10 cellular contexts compared by ENCODE assay signal in the genomic region with DNA sequence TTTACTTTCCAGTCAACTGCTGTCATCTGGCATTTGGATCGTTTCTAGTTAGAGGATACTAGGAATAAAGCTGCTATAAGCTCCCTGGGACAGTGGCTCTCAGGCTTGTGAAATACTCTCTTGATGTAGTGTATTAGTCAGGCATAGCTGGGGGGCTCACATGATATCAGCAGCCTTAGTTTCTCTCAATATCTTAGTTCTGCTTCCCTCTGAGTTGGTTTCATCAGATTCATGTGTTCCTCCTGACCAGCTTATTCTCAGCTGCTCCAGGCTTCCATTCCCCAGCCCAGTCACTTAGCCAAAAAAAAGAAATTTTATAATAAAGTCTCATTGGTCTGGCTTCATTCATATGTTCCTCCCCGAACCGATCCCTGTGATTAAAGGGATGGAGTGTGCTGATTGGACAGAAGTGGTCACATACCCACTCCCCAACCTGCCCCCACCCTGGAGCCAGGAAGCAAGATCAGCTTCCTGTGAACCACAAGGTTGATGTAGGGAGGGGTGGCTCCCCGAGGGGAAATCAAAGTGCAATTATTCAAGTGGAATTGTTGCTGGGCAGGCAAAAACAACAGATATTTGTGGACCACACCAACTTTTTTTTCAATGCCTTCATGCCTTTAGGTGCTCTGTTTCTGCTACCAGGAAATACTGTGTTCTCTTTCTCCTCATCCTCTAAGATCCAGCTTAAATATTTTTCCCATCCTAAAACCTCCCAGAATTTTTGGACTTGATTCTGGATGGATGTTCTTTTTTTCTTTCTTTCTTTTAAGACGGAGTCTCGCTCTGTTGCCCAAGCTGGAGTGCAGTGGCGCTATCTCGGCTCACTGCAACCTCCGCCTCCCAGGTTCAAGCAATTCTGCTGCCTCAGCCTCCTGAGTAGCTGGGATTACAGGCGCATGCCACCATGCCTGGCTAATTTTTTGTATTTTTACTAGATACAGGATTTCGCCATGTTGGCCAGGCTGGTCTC. TPM values are rescaled to one million over a fixed set of nuclear protein-coding genes. Genes with fewer than 3 reads are reported as not detected.
A peak's percentile ranks its signal among the peaks of the same experiment; 100 is the strongest.
DNase-seq lines count a peak whose midpoint lies in the region; ATAC-seq, FAIRE-seq and TF ChIP-seq lines count a peak whose summit lies in the region.
"Had no signal": no experiment of that assay in that cellular context is flagged by ENCODE, and none has a peak within 500 bp of the region (broad histone marks: within the 10 kb centered on the region; RNA-seq: fewer than 3 reads in every experiment).

No MANE protein-coding gene starts in this region.

- POLR2A ChIA-PET in activated CD4-positive, alpha-beta T cell treated with anti-CD3 and anti-CD28 coated beads, Interleukin-2, amount 10 ng/mL, durations not matched to agents 7 days and 5 days (lab: Charles Lee), result no interaction called here

- no peak overlapping the region for H3K4me3 ChIP-seq in astrocyte (ENCODE audit: insufficient read depth, low read depth, low read length)
- no peak overlapping the region for H3K4me3 ChIP-seq in upper lobe of left lung

- TF ChIP-seq POLR2A in upper lobe of left lung (IDR thresholded peaks at IDR 0.05), result no peak

- no peak overlapping the region for H3K27ac Mint-ChIP-seq in activated CD4-positive, alpha-beta T cell treated with anti-CD3 and anti-CD28 coated beads, Interleukin-2, amount 10 ng/mL, durations not matched to agents 7 days and 5 days
- H3K27ac Mint-ChIP-seq in astrocyte (ENCODE audit: unreplicated experiment), result no peak overlapping the region

- no peak for FAIRE-seq in astrocyte (lab: Jason Lieb, UNC)
- FAIRE-seq: bronchial epithelial cell had no signal

- no peak overlapping the region for H3K27ac ChIP-seq in astrocyte (ENCODE audit: low read depth, low read length)
- peak overlapping the region; percentile 25 to 81 (median 61) for H3K27ac ChIP-seq in upper lobe of left lung

- H3K79me2 ChIP-seq in astrocyte (ENCODE audit: insufficient read depth, low read length), result no peaks in the 10 kb centered on the region

- H3K9me3 ChIP-seq in astrocyte (ENCODE audit: insufficient read depth, low read depth, low read length) (peaks cover 5% of the 10 kb centered on the region), upper lobe of left lung (no peaks in the 10 kb centered on the region)

- no peak overlapping the region for H2AFZ ChIP-seq in astrocyte (ENCODE audit: low read depth, low read length)

- no peak overlapping the region for H3K4me2 ChIP-seq in astrocyte (ENCODE audit: low read length)

- no peaks in the 10 kb centered on the region for H3K9me3 Mint-ChIP-seq in activated CD4-positive, alpha-beta T cell treated with anti-CD3 and anti-CD28 coated beads, Interleukin-2, amount 10 ng/mL, durations not matched to agents 7 days and 5 days
- no peaks in the 10 kb centered on the region for H3K9me3 Mint-ChIP-seq in astrocyte (ENCODE audit: unreplicated experiment)

- no peaks in the 10 kb centered on the region for H3K27me3 ChIP-seq in astrocyte (ENCODE audit: insufficient read depth, low read length)
- H3K27me3 ChIP-seq in upper lobe of left lung, result no peaks in the 10 kb centered on the region

- no peaks in the 10 kb centered on the region for H3K4me1 ChIP-seq in astrocyte (ENCODE audit: insufficient read depth, low read length)
- peaks cover 18 to 28% (median 18%) of the 10 kb centered on the region in 4 donors for H3K4me1 ChIP-seq in upper lobe of left lung

- TF ChIP-seq EP300 in upper lobe of left lung (IDR thresholded peaks at IDR 0.05), result no peak

- no peak for TF ChIP-seq CTCF in astrocyte (IDR thresholded peaks at IDR 0.05; ENCODE audit: insufficient read depth, low read depth, low read length)
- no peak for TF ChIP-seq CTCF in upper lobe of left lung (IDR thresholded peaks at IDR 0.05)

- CTCF ChIA-PET in activated CD4-positive, alpha-beta T cell treated with anti-CD3 and anti-CD28 coated beads, Interleukin-2, amount 10 ng/mL, durations not matched to agents 7 days and 5 days (lab: Charles Lee), result interaction anchor here (0.6 to 1.8 kb wide), 4 partner anchors 9 to 188 kb away, joined by 3 to 4 read pairs (median 4); no protein-coding TSS in a partner anchor

- peak; percentile 24 for DNase-seq in activated CD4-positive, alpha-beta T cell treated with anti-CD3 and anti-CD28 coated beads, Interleukin-2, amount 10 ng/mL, durations not matched to agents 7 days and 5 days
- DNase-seq in activated CD4-positive, alpha-beta T cell treated with anti-CD3 and anti-CD28 coated beads for 1 hour, result no peak
- DNase-seq in astrocyte (ENCODE audit: low read depth) (peak; percentile 57), kidney glomerular epithelial cell (lab: John Stamatoyannopoulos, UW) (peak; percentile 31), upper lobe of left lung (peak in 1 of 2 donors; percentile 53), HuH-7 (ENCODE audit: low spot score) (no peak), occipital lobe (lab: John Stamatoyannopoulos, UW) (no peak)
- DNase-seq: KG1 had no signal

- ATAC-seq in upper lobe of left lung (ENCODE audit: low FRiP score in 2 of 2) (peak; percentile 53 to 90), HG02884 (IDR thresholded peaks at IDR 0.05; ENCODE audit: unreplicated experiment) (no peak)

- no peaks in the 10 kb centered on the region for H4K20me1 ChIP-seq in astrocyte (ENCODE audit: insufficient read depth, low read length)

- H3K4me3 Mint-ChIP-seq in activated CD4-positive, alpha-beta T cell treated with anti-CD3 and anti-CD28 coated beads, Interleukin-2, amount 10 ng/mL, durations not matched to agents 7 days and 5 days, result no peak overlapping the region
- H3K4me3 Mint-ChIP-seq in astrocyte (ENCODE audit: unreplicated experiment), result no peak overlapping the region

- 62 to 64% methylated on average over 11 of the region's 11 CpGs for WGBS in upper lobe of left lung, 2 donors

- peaks cover 17% of the 10 kb centered on the region for H3K4me1 Mint-ChIP-seq in activated CD4-positive, alpha-beta T cell treated with anti-CD3 and anti-CD28 coated beads, Interleukin-2, amount 10 ng/mL, durations not matched to agents 7 days and 5 days
- H3K4me1 Mint-ChIP-seq in astrocyte (ENCODE audit: low read depth, unreplicated experiment), result no peaks in the 10 kb centered on the region

- no peak overlapping the region for H3K9ac ChIP-seq in astrocyte (ENCODE audit: low read length)

- H3K36me3 Mint-ChIP-seq in activated CD4-positive, alpha-beta T cell treated with anti-CD3 and anti-CD28 coated beads, Interleukin-2, amount 10 ng/mL, durations not matched to agents 7 days and 5 days (ENCODE audit: low read depth), result no peaks in the 10 kb centered on the region
- no peaks in the 10 kb centered on the region for H3K36me3 Mint-ChIP-seq in astrocyte (ENCODE audit: low read depth, unreplicated experiment)

- peaks cover 2% of the 10 kb centered on the region for H3K27me3 Mint-ChIP-seq in activated CD4-positive, alpha-beta T cell treated with anti-CD3 and anti-CD28 coated beads, Interleukin-2, amount 10 ng/mL, durations not matched to agents 7 days and 5 days
- no peaks in the 10 kb centered on the region for H3K27me3 Mint-ChIP-seq in astrocyte (ENCODE audit: low read depth, unreplicated experiment)

- no peaks in the 10 kb centered on the region for H3K36me3 ChIP-seq in astrocyte (ENCODE audit: insufficient read depth, low read length)
- no peaks in the 10 kb centered on the region for H3K36me3 ChIP-seq in upper lobe of left lung

RNA-seq across cellular contexts. Expression of a gene that starts 11.2 kb away (rescaled TPM):
- 10 to 100 TPM; 11.2 to 14.3 TPM for total RNA-seq in activated CD4-positive, alpha-beta T cell treated with anti-CD3 and anti-CD28 coated beads, Interleukin-2, amount 10 ng/mL, durations not matched to agents 7 days and 5 days
- 39.1 and 41.9 TPM in 2 replicates for total RNA-seq in astrocyte
- 10 to 100 TPM; 16.2 to 49.0 (median 36.7) TPM for total RNA-seq in upper lobe of left lung
- 59.3 TPM for total RNA-seq in occipital lobe

Comparison
In these comparisons a context has a peak if more than half of its experiments do, and no peak if none do; other contexts are left out.
1. DNase-seq: peak in activated CD4-positive, alpha-beta T cell treated with anti-CD3 and anti-CD28 coated beads, Interleukin-2, amount 10 ng/mL, durations not matched to agents 7 days and 5 days (single experiment), astrocyte (single experiment) and kidney glomerular epithelial cell (single experiment); none in activated CD4-positive, alpha-beta T cell treated with anti-CD3 and anti-CD28 coated beads for 1 hour (single experiment), HuH-7 (single experiment) and occipital lobe (single experiment).